Comparison of ENCODE assay signal across 8 cellular contexts in the genomic region with DNA sequence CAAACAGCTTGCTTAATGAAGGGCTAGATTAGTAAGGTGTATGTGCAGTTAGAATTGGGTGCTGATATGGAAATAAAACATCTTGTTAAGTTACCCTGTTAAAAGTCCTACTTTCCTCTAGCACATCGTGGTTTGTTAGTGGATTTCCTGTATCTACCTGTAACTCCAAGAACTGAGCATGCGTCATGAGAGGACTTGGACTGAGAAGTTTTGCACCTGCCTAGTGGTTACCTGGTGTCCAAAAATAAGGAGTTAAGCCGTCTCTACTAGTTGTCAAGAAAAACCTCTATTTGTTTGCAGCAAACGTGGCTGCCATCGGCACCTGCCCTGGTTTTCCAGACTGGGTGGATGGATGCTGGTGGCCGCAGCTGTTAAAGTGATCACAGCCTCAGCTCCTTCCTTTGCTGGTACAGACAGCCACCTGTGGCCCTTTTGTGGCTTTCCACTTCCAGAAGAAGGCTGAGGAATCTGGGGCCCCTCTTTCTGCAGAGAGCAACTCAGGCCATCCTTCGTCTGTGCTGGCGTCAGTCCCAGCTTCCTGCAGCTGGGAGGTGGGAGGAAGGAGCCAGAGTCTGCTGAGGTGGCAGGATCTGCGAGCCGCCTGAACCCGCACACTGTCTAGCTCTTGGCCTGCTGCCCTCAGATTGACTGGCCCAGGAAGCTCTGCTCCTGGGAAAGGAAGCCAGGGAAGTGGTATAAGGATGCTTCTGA. TPM values are rescaled to one million over a fixed set of nuclear protein-coding genes. Genes with fewer than 3 reads are reported as not detected.
DNase-seq lines count a peak whose midpoint lies in the region; ATAC-seq and TF ChIP-seq lines count a peak whose summit lies in the region.

No MANE protein-coding gene starts in this region.

- in situ Hi-C loops in HAP-1 (cut with MboI; ENCODE audit: low sequenced_read_pairs), result no loop called here

- no peak overlapping the region for H3K27ac ChIP-seq in RWPE2 (ENCODE audit: poor library complexity, severe bottlenecking)
- H3K27ac ChIP-seq in spleen, result peak overlapping the region in 2 of 8 donors; percentile 16 to 27

- H3K9me3 ChIP-seq in RWPE2 (ENCODE audit: severe bottlenecking) (no peaks in the 10 kb centered on the region), spleen (no peaks in the 10 kb centered on the region), HAP-1 (no peaks in the 10 kb centered on the region)

- 12 to 42% (median 22%) methylated on average over 11 of the region's 11 CpGs for WGBS in spleen, 5 donors

- no peaks in the 10 kb centered on the region for H3K27me3 ChIP-seq in RWPE2 (ENCODE audit: insufficient read depth, poor library complexity, severe bottlenecking)
- no peaks in the 10 kb centered on the region for H3K27me3 ChIP-seq in spleen (replicated peaks in 1 of 7)
- no peaks in the 10 kb centered on the region for H3K27me3 ChIP-seq in HAP-1 (ENCODE audit: low read depth)

- H3K4me1 ChIP-seq in RWPE2 (ENCODE audit: insufficient read depth, poor library complexity, severe bottlenecking) (no peaks in the 10 kb centered on the region), spleen (peaks cover 3 to 13% (median 9%) of the 10 kb centered on the region in 6 donors), HAP-1 (peaks cover 20% of the 10 kb centered on the region)

- peak; percentile 70 for DNase-seq in DMS153 treated with DMSO at 0.1 percent for 48 hours (lab: John Stamatoyannopoulos, UW; ENCODE audit: unreplicated experiment)
- no peak for DNase-seq in DMS153 (lab: John Stamatoyannopoulos, UW)
- no peak for DNase-seq in RWPE2 (ENCODE audit: low spot score)
- peak; percentile 68 for DNase-seq in left cardiac atrium
- peak; percentile 61 for DNase-seq in spleen
- DNase-seq in HAP-1 (ENCODE audit: low spot score in 2 of 2), result no peak

- no peak overlapping the region for H3K4me3 ChIP-seq in RWPE2 (ENCODE audit: severe bottlenecking)
- no peak overlapping the region for H3K4me3 ChIP-seq in spleen
- H3K4me3 ChIP-seq in HAP-1, result no peak overlapping the region

- no peak for TF ChIP-seq POLR2A in spleen (IDR thresholded peaks at IDR 0.05)

- no peak for TF ChIP-seq CTCF in RWPE2 (IDR thresholded peaks at IDR 0.05; ENCODE audit: poor library complexity, severe bottlenecking)
- no peak for TF ChIP-seq CTCF in spleen (IDR thresholded peaks at IDR 0.05 in 8 of 11, conservative IDR thresholded peaks at IDR 0.05 in 3 of 11)

- ATAC-seq in RWPE2 (ENCODE audit: low read depth) (peak; percentile 76), left cardiac atrium (peak; percentile 63 to 73), HG03108 (IDR thresholded peaks at IDR 0.05; ENCODE audit: unreplicated experiment) (no peak), HG03521 (IDR thresholded peaks at IDR 0.05; ENCODE audit: unreplicated experiment) (no peak)

- no peaks in the 10 kb centered on the region for H3K36me3 ChIP-seq in RWPE2 (ENCODE audit: low read depth)
- peaks cover 0 to 7% (median 0%) of the 10 kb centered on the region in 6 donors for H3K36me3 ChIP-seq in spleen
- no peaks in the 10 kb centered on the region for H3K36me3 ChIP-seq in HAP-1 (replicated peaks)

- intact Hi-C loops in left cardiac atrium (cut with DNase I), result no loop called here
- intact Hi-C loops in spleen (cut with DNase I; ENCODE audit: low total_unique reads), result no loop called here

RNA-seq across cellular contexts. Expression of a gene that starts 56.8 kb away (rescaled TPM):
- total RNA-seq in left cardiac atrium (10 to 100 TPM in 1 of 2 donors, 1 to 10 TPM in 1; 6.6 to 20.4 TPM), spleen (10 to 100 TPM in 2 of 7 donors, 1 to 10 TPM in 5; 4.2 to 18.7 (median 8.0) TPM)
- 1 to 10 TPM; 1.7 to 2.3 (median 1.8) TPM for polyA plus RNA-seq in spleen

Comparison
In these comparisons a context has a peak if more than half of its experiments do, and no peak if none do; other contexts are left out.
1. DNase-seq: peak in DMS153 treated with DMSO at 0.1 percent for 48 hours (single experiment), left cardiac atrium (single experiment) and spleen (single experiment); none in DMS153 (single experiment), RWPE2 (single experiment) and HAP-1 (0 of 2).
2. ATAC-seq: peak in RWPE2 (single experiment) and left cardiac atrium (2 of 2); none in HG03108 (single experiment) and HG03521 (single experiment).